10 cellular contexts compared by ENCODE assay signal in the genomic region with DNA sequence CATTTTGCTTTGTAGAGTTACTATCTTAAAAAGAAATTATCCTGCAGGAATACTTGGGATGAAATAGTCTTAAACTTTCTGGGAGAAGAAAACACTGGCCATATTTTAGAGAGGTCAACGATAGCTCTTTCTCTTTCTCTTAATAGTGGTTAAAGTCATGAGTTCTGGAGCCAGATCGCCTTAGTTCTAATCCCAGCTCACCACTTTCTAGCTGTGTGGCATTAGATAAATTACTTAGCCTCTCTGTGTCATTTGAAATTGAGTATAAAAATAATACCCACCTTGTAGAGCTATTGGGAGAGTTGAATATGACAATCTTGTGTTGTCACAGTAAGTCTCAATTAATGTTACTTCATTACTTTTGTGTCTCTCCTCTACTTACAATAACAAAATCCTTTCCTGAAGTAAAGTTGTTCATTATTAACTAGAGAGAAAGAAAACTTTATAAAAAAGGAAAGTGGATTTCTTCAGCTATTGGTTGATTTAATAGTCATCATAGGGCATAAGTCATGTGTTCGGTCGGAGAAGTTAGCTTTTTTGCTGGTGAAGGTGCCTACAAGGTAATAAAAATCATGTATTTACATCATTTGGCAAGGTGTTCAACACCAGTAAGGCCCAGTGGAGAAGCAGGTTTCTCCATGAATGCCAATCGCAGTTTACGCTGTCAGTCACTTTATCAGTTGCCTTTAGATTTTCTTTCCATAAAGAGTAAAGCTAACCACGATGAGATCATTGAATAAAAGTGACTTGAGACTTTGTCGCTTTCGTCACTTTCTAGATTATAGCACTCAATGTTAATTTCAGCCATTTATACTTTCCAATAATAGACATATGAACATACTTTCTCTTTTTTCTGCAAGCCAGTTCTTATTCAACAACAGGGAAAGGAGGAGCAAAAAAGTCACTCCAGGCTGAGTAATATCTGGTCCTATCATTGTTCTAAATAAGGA. TPM values are rescaled to one million over a fixed set of nuclear protein-coding genes. Genes with fewer than 3 reads are reported as not detected.
A peak's percentile ranks its signal among the peaks of the same experiment; 100 is the strongest.
DNase-seq lines count a peak whose midpoint lies in the region; ATAC-seq, FAIRE-seq and TF ChIP-seq lines count a peak whose summit lies in the region.
"Had no signal": no experiment of that assay in that cellular context is flagged by ENCODE, and none has a peak within 500 bp of the region (broad histone marks: within the 10 kb centered on the region; RNA-seq: fewer than 3 reads in every experiment).

No MANE protein-coding gene starts in this region.

- ATAC-seq in WTC11 (no peak), GM19351 (IDR thresholded peaks at IDR 0.05; ENCODE audit: unreplicated experiment) (no peak)

- DNase-seq in GM19239 (ENCODE audit: insufficient read length, low spot score): no peak
- no peak for DNase-seq in WTC11 (ENCODE audit: low spot score)
- DNase-seq in fibroblast of villous mesenchyme (ENCODE audit: low read depth): no peak
- DNase-seq in retinal pigment epithelial cell (ENCODE audit: low read depth): no peak
- DNase-seq in GM03348 (ENCODE audit: low spot score): no peak
- no peak for DNase-seq in endothelial cell (ENCODE audit: low spot score)
- DNase-seq in stimulated activated naive CD4-positive, alpha-beta T cell treated with Interleukin-2 at 50 U/mL for 16 hours (lab: John Stamatoyannopoulos, UW): no peak
- DNase-seq: erythroblast had no signal

- H3K4me3 Mint-ChIP-seq in WTC11 (peak overlapping the region; percentile 79), endothelial cell (ENCODE audit: unreplicated experiment) (no peak overlapping the region)

- H3K27ac Mint-ChIP-seq in WTC11 (peak overlapping the region; percentile 60), endothelial cell (ENCODE audit: unreplicated experiment) (no peak overlapping the region)

- H3K27me3 Mint-ChIP-seq in WTC11 (ENCODE audit: low read depth): no peaks in the 10 kb centered on the region
- peaks cover 11% of the 10 kb centered on the region for H3K27me3 Mint-ChIP-seq in endothelial cell (ENCODE audit: unreplicated experiment)

- peaks cover 64% of the 10 kb centered on the region for H3K4me1 Mint-ChIP-seq in WTC11
- peaks cover 16% of the 10 kb centered on the region for H3K4me1 Mint-ChIP-seq in endothelial cell (ENCODE audit: unreplicated experiment)

- H3K9me3 Mint-ChIP-seq in WTC11: 0 out of 2 replicates have a peak, but pooled peaks cover 3% of the 10 kb centered on the region
- no peaks in the 10 kb centered on the region for H3K9me3 Mint-ChIP-seq in endothelial cell (ENCODE audit: unreplicated experiment)

- POLR2A ChIA-PET in WTC11 (lab: Charles Lee): no interaction called here

- H3K4me3 ChIP-seq in fibroblast of villous mesenchyme (ENCODE audit: low read depth, low read length) (peak overlapping the region; percentile 79), retinal pigment epithelial cell (ENCODE audit: low read length) (peak overlapping the region; percentile 100)

- FAIRE-seq in GM19239 (lab: Jason Lieb, UNC): peak; percentile 51
- FAIRE-seq: GM18507 had no signal

- CTCF ChIA-PET in WTC11 (lab: Charles Lee): interaction anchor here (1.5 to 1.9 kb wide), 3 partner anchors 11 to 266 kb away, joined by 4 to 7 read pairs (median 5); no protein-coding TSS in a partner anchor

- no peaks in the 10 kb centered on the region for H3K36me3 Mint-ChIP-seq in WTC11
- no peaks in the 10 kb centered on the region for H3K36me3 Mint-ChIP-seq in endothelial cell (ENCODE audit: low read depth, unreplicated experiment)

- TF ChIP-seq CTCF in WTC11 (IDR thresholded peaks at IDR 0.05) (no peak), fibroblast of villous mesenchyme (IDR thresholded peaks at IDR 0.05; ENCODE audit: insufficient read depth, low read depth, low read length) (no peak), retinal pigment epithelial cell (conservative IDR thresholded peaks at IDR 0.05; ENCODE audit: low read depth, low read length) (no peak), endothelial cell (IDR thresholded peaks at IDR 0.05; ENCODE audit: unreplicated experiment) (no peak)

TF ChIP-seq in WTC11, 78 proteins besides CTCF, POLR2A, EP300 and RAD21 (continues in another document):
- TF ChIP-seq MYBL2 (CRISPR knock-in tag; IDR thresholded peaks at IDR 0.05): no peak
- no peak for TF ChIP-seq RELA (CRISPR knock-in tag; IDR thresholded peaks at IDR 0.05; ENCODE audit: borderline replicate concordance)
- TF ChIP-seq, protein P1, sequence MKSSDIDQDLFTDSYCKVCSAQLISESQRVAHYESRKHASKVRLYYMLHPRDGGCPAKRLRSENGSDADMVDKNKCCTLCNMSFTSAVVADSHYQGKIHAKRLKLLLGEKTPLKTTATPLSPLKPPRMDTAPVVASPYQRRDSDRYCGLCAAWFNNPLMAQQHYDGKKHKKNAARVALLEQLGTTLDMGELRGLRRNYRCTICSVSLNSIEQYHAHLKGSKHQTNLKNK (CRISPR knock-in tag; IDR thresholded peaks at IDR 0.05): no peak
- TF ChIP-seq, protein P2, sequence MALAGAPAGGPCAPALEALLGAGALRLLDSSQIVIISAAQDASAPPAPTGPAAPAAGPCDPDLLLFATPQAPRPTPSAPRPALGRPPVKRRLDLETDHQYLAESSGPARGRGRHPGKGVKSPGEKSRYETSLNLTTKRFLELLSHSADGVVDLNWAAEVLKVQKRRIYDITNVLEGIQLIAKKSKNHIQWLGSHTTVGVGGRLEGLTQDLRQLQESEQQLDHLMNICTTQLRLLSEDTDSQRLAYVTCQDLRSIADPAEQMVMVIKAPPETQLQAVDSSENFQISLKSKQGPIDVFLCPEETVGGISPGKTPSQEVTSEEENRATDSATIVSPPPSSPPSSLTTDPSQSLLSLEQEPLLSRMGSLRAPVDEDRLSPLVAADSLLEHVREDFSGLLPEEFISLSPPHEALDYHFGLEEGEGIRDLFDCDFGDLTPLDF (CRISPR knock-in tag; IDR thresholded peaks at IDR 0.05): no peak
- no peak for TF ChIP-seq NFYB (CRISPR knock-in tag; conservative IDR thresholded peaks at IDR 0.05; ENCODE audit: low read depth)
- TF ChIP-seq, protein P3, sequence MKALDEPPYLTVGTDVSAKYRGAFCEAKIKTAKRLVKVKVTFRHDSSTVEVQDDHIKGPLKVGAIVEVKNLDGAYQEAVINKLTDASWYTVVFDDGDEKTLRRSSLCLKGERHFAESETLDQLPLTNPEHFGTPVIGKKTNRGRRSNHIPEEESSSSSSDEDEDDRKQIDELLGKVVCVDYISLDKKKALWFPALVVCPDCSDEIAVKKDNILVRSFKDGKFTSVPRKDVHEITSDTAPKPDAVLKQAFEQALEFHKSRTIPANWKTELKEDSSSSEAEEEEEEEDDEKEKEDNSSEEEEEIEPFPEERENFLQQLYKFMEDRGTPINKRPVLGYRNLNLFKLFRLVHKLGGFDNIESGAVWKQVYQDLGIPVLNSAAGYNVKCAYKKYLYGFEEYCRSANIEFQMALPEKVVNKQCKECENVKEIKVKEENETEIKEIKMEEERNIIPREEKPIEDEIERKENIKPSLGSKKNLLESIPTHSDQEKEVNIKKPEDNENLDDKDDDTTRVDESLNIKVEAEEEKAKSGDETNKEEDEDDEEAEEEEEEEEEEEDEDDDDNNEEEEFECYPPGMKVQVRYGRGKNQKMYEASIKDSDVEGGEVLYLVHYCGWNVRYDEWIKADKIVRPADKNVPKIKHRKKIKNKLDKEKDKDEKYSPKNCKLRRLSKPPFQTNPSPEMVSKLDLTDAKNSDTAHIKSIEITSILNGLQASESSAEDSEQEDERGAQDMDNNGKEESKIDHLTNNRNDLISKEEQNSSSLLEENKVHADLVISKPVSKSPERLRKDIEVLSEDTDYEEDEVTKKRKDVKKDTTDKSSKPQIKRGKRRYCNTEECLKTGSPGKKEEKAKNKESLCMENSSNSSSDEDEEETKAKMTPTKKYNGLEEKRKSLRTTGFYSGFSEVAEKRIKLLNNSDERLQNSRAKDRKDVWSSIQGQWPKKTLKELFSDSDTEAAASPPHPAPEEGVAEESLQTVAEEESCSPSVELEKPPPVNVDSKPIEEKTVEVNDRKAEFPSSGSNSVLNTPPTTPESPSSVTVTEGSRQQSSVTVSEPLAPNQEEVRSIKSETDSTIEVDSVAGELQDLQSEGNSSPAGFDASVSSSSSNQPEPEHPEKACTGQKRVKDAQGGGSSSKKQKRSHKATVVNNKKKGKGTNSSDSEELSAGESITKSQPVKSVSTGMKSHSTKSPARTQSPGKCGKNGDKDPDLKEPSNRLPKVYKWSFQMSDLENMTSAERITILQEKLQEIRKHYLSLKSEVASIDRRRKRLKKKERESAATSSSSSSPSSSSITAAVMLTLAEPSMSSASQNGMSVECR (CRISPR knock-in tag; IDR thresholded peaks at IDR 0.05; ENCODE audit: borderline replicate concordance): no peak
- TF ChIP-seq, protein P4, sequence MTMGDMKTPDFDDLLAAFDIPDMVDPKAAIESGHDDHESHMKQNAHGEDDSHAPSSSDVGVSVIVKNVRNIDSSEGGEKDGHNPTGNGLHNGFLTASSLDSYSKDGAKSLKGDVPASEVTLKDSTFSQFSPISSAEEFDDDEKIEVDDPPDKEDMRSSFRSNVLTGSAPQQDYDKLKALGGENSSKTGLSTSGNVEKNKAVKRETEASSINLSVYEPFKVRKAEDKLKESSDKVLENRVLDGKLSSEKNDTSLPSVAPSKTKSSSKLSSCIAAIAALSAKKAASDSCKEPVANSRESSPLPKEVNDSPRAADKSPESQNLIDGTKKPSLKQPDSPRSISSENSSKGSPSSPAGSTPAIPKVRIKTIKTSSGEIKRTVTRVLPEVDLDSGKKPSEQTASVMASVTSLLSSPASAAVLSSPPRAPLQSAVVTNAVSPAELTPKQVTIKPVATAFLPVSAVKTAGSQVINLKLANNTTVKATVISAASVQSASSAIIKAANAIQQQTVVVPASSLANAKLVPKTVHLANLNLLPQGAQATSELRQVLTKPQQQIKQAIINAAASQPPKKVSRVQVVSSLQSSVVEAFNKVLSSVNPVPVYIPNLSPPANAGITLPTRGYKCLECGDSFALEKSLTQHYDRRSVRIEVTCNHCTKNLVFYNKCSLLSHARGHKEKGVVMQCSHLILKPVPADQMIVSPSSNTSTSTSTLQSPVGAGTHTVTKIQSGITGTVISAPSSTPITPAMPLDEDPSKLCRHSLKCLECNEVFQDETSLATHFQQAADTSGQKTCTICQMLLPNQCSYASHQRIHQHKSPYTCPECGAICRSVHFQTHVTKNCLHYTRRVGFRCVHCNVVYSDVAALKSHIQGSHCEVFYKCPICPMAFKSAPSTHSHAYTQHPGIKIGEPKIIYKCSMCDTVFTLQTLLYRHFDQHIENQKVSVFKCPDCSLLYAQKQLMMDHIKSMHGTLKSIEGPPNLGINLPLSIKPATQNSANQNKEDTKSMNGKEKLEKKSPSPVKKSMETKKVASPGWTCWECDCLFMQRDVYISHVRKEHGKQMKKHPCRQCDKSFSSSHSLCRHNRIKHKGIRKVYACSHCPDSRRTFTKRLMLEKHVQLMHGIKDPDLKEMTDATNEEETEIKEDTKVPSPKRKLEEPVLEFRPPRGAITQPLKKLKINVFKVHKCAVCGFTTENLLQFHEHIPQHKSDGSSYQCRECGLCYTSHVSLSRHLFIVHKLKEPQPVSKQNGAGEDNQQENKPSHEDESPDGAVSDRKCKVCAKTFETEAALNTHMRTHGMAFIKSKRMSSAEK (CRISPR knock-in tag; IDR thresholded peaks at IDR 0.05; ENCODE audit: borderline replicate concordance): no peak

RNA-seq across cellular contexts. Expression of a gene that starts 2.0 kb away (rescaled TPM):
- total RNA-seq in WTC11 (2021) (7.0 to 9.8 TPM (median 8.3 TPM) in 3 replicates), fibroblast of villous mesenchyme (27.1 and 29.8 TPM in 2 replicates), endothelial cell (ENCODE audit: unreplicated experiment) (3.2 TPM)
